ENCODE assay signal across 17 cellular contexts in the genomic region with DNA sequence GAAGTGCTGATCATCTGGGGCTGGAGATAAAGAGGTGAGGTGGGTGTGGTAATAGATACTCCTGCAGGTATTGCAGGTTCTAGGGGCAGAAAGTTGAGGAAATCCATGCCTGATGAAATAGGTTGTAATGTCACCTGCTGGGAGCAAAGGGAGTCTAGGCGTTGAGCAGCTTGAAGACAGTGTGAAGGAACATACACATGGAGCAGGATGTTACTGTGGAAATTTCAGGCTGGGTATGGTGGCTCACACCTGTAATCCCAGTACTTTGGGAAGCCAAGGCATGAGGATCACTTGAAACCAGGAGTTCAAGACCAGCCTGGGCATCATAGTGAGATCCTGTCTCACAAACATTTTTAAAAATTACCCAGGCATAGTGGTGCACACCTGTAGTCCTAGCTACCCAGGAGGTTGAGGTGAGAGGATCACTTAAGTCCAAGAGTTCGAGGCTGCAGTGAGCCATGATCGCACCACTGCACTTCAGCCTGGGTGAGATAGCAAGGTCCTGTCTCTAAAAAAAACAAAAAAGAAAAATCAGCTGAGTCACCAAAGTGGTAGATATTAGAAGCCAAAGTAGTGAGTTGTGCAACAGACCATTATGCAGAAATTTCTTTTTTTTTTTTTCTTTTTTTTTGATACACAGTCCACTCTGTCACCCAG. TPM values are rescaled to one million over a fixed set of nuclear protein-coding genes. Genes with fewer than 3 reads are reported as not detected.
A peak's percentile ranks its signal among the peaks of the same experiment; 100 is the strongest.
DNase-seq lines count a peak whose midpoint lies in the region; ATAC-seq and TF ChIP-seq lines count a peak whose summit lies in the region.
"Had no signal": no experiment of that assay in that cellular context is flagged by ENCODE, and none has a peak within 500 bp of the region (broad histone marks: within the 10 kb centered on the region; RNA-seq: fewer than 3 reads in every experiment).

No MANE protein-coding gene starts in this region.

- H3K36me3 ChIP-seq in RWPE2 (ENCODE audit: low read depth) = no peaks in the 10 kb centered on the region
- H3K36me3 ChIP-seq in aorta (ENCODE audit: control insufficient read depth in 1 of 2, insufficient read depth in 2 of 2, low read length in 1 of 2) = no peaks in the 10 kb centered on the region
- H3K36me3 ChIP-seq: HAP-1 had no signal

- H3K27me3 ChIP-seq in RWPE2 (ENCODE audit: insufficient read depth, poor library complexity, severe bottlenecking) (no peaks in the 10 kb centered on the region), aorta (ENCODE audit: control insufficient read depth in 1 of 2, insufficient read depth in 2 of 2, low read length in 1 of 2) (no peaks in the 10 kb centered on the region)

- DNase-seq in SIG-M5 treated with dmso at 0.1 percent for 504 hours (lab: John Stamatoyannopoulos, UW; ENCODE audit: unreplicated experiment) (peak; percentile 70), SIG-M5 (lab: John Stamatoyannopoulos, UW) (no peak), RWPE2 (ENCODE audit: low spot score) (no peak), fibroblast of the aortic adventitia (ENCODE audit: low read depth) (peak; percentile 90), aorta (no peak), inferior parietal cortex (ENCODE audit: extremely low spot score) (no peak), substantia nigra (lab: John Stamatoyannopoulos, UW) (no peak), GM20000 (ENCODE audit: low spot score) (no peak)
- DNase-seq: 8988T; activated naive CD8-positive, alpha-beta T cell treated with anti-CD3 and anti-CD28 coated beads, Interleukin-2, amount 10 ng/mL, durations not matched to agents 7 days and 5 days; DMS79; effector CD4-positive, alpha-beta T cell; NCI-H2081; stimulated activated CD4-positive, alpha-beta T cell treated with anti-CD3 and anti-CD28 coated beads, Interleukin-4, amount 100 ng/mL, for 1 hour had no signal

- 96% methylated on average over 3 of the region's 3 CpGs for WGBS in aorta, 2 donors

- H3K4me3 ChIP-seq in RWPE2 (ENCODE audit: severe bottlenecking) = no peak overlapping the region
- no peak overlapping the region for H3K4me3 ChIP-seq in fibroblast of the aortic adventitia (ENCODE audit: low read depth, low read length)
- no peak overlapping the region for H3K4me3 ChIP-seq in aorta (ENCODE audit: low read length in 2 of 2)
- H3K4me3 ChIP-seq: HAP-1 had no signal

- H3K4me1 ChIP-seq in RWPE2 (ENCODE audit: insufficient read depth, poor library complexity, severe bottlenecking) (peaks cover 31% of the 10 kb centered on the region), aorta (ENCODE audit: control insufficient read depth in 1 of 2, insufficient read depth in 2 of 2, low read length in 2 of 2) (peaks cover 6 to 10% of the 10 kb centered on the region in 2 donors)
- H3K4me1 ChIP-seq: HAP-1 had no signal

- H3K9me3 ChIP-seq in RWPE2 (ENCODE audit: severe bottlenecking) (no peaks in the 10 kb centered on the region), aorta (ENCODE audit: control insufficient read depth, low read length) (no peaks in the 10 kb centered on the region)
- H3K9me3 ChIP-seq: HAP-1 had no signal

- H3K27ac ChIP-seq in RWPE2 (ENCODE audit: poor library complexity, severe bottlenecking) (peak overlapping the region; percentile 79), aorta (ENCODE audit: low read depth in 1 of 2, low read length in 2 of 2) (no peak overlapping the region), substantia nigra (ENCODE audit: low read depth, low read length, poor library complexity, severe bottlenecking) (no peak overlapping the region)

- intact Hi-C loops in aorta (cut with DNase I) = no loop called here

- TF ChIP-seq CTCF in RWPE2 (IDR thresholded peaks at IDR 0.05; ENCODE audit: poor library complexity, severe bottlenecking) = no peak
- TF ChIP-seq CTCF in fibroblast of the aortic adventitia (IDR thresholded peaks at IDR 0.05; ENCODE audit: insufficient read depth, low read length) = no peak
- no peak for TF ChIP-seq CTCF in GM20000 (IDR thresholded peaks at IDR 0.05; ENCODE audit: extremely low read depth, missing control alignments)

- ATAC-seq in RWPE2 (ENCODE audit: low read depth) = no peak
- ATAC-seq in aorta (ENCODE audit: low FRiP score) = peak; percentile 56

RNA-seq across cellular contexts. Expression of a gene that starts 9.1 kb away (rescaled TPM):
- total RNA-seq in fibroblast of the aortic adventitia (ENCODE audit: low replicate concordance) (not detected in 2 replicates), aorta (not detected)
- polyA plus RNA-seq in aorta = not detected
- total RNA-seq: activated naive CD8-positive, alpha-beta T cell treated with anti-CD3 and anti-CD28 coated beads, Interleukin-2, amount 10 ng/mL, durations not matched to agents 7 days and 5 days; mucosa of gallbladder had no signal
- polyA plus RNA-seq: IgD-negative memory B cell had no signal

RNA-seq across cellular contexts. Expression of a gene that starts 56.3 kb away (rescaled TPM):
- total RNA-seq in fibroblast of the aortic adventitia (ENCODE audit: low replicate concordance) = 53.3 and 59.7 TPM in 2 replicates
- 10 to 100 TPM; 51.3 to 52.9 TPM for total RNA-seq in aorta
- 1 to 10 TPM; 5.0 to 8.4 TPM for polyA plus RNA-seq in aorta

RNA-seq across cellular contexts. Expression of a gene that starts 57.4 kb away (rescaled TPM):
- total RNA-seq in fibroblast of the aortic adventitia (ENCODE audit: low replicate concordance) (78.3 and 82.8 TPM in 2 replicates), aorta (100 to 1,000 TPM; 102 to 116 TPM)
- 100 to 1,000 TPM in 1 of 2 donors, 10 to 100 TPM in 1; 17.4 to 107 TPM for polyA plus RNA-seq in aorta

Comparison
In these comparisons a context has a peak if more than half of its experiments do, and no peak if none do; other contexts are left out.
1. DNase-seq: peak in SIG-M5 treated with dmso at 0.1 percent for 504 hours (single experiment) and fibroblast of the aortic adventitia (single experiment); none in SIG-M5 (single experiment), RWPE2 (single experiment), aorta (0 of 2), inferior parietal cortex (single experiment), substantia nigra (0 of 49) and GM20000 (single experiment).